Comparison of ENCODE assay signal across 26 cellular contexts in genomic region chr5:133865113-133865512, GRCh38.
DNase-seq lines count a peak whose midpoint lies in the region; ATAC-seq and TF ChIP-seq lines count a peak whose summit lies in the region.
"Had no signal": no experiment of that assay in that cellular context is flagged by ENCODE, and none has a peak within 500 bp of the region (broad histone marks: within the 10 kb centered on the region; RNA-seq: fewer than 3 reads in every experiment).

No MANE protein-coding gene starts in this region.

- no peaks in the 10 kb centered on the region for H4K20me1 ChIP-seq in SK-N-SH (ENCODE audit: insufficient read depth)
- H4K20me1 ChIP-seq in smooth muscle cell (ENCODE audit: low read depth) = no peaks in the 10 kb centered on the region

- H3F3A ChIP-seq in SK-N-SH (replicated peaks; ENCODE audit: insufficient read depth) (no peaks in the 10 kb centered on the region), smooth muscle cell (ENCODE audit: low read depth) (no peaks in the 10 kb centered on the region)

- H3K4me2 ChIP-seq in SK-N-SH (no peak overlapping the region), neuronal stem cell (ENCODE audit: insufficient read depth, low read length, poor library complexity, severe bottlenecking) (no peak overlapping the region), smooth muscle cell (no peak overlapping the region)
- H3K4me2 ChIP-seq: GM23338 had no signal

- POLR2A ChIA-PET in SK-N-SH (lab: Yijun Ruan, JAX) = interaction anchor here (0.9 to 1.1 kb wide), 2 partner anchors 42 to 151 kb away, joined by 3 to 5 read pairs; no protein-coding TSS in a partner anchor

- no peak overlapping the region for H2BK15ac ChIP-seq in neuronal stem cell (ENCODE audit: low read length)

- H3K9me2 ChIP-seq in SK-N-SH = no peaks in the 10 kb centered on the region

- peak overlapping the region; percentile 9 for H3K27ac Mint-ChIP-seq in stimulated activated naive B cell treated with anti-CD40 and anti-IgM and Interleukin-4, amounts not matched to agents 10 μg/mL and 1 μg/mL and 100 μg/mL, for 72 hours
- H3K27ac Mint-ChIP-seq in activated T-cell treated with anti-CD3 and anti-CD28 coated beads, Interleukin-2, amount 50 U/mL, for 72 hours = no peak overlapping the region
- H3K27ac Mint-ChIP-seq: CD8-positive, alpha-beta T cell; GM23338; H9; HFFc6 had no signal

- H3K9me3 Mint-ChIP-seq in stimulated activated naive B cell treated with anti-CD40 and anti-IgM and Interleukin-4, amounts not matched to agents 10 μg/mL and 1 μg/mL and 100 μg/mL, for 72 hours = no peaks in the 10 kb centered on the region
- no peaks in the 10 kb centered on the region for H3K9me3 Mint-ChIP-seq in activated T-cell treated with anti-CD3 and anti-CD28 coated beads, Interleukin-2, amount 50 U/mL, for 72 hours
- H3K9me3 Mint-ChIP-seq: CD8-positive, alpha-beta T cell; HFFc6 had no signal

- H3K36me3 ChIP-seq in SK-N-SH (replicated peaks in 1 of 2; ENCODE audit: control insufficient read depth in 1 of 2, insufficient read depth in 2 of 2, low read length in 1 of 2) (no peaks in the 10 kb centered on the region), RWPE2 (ENCODE audit: low read depth) (no peaks in the 10 kb centered on the region), neuronal stem cell (replicated peaks in 1 of 2; ENCODE audit: control insufficient read depth in 2 of 2, insufficient read depth in 2 of 2, low read length in 2 of 2) (no peaks in the 10 kb centered on the region), smooth muscle cell (ENCODE audit: low read depth) (no peaks in the 10 kb centered on the region)

- no peak for TF ChIP-seq EP300 in SK-N-SH (IDR thresholded peaks at IDR 0.05; ENCODE audit: borderline replicate concordance in 1 of 2, low read depth in 1 of 2, low read length in 1 of 2)

- H3K4me3 Mint-ChIP-seq in stimulated activated naive B cell treated with anti-CD40 and anti-IgM and Interleukin-4, amounts not matched to agents 10 μg/mL and 1 μg/mL and 100 μg/mL, for 72 hours = no peak overlapping the region
- H3K4me3 Mint-ChIP-seq in activated T-cell treated with anti-CD3 and anti-CD28 coated beads, Interleukin-2, amount 50 U/mL, for 72 hours = no peak overlapping the region
- H3K4me3 Mint-ChIP-seq: CD8-positive, alpha-beta T cell; GM23338; H9; HFFc6 had no signal

- H3K27ac ChIP-seq in SK-N-SH (ENCODE audit: low read depth in 2 of 2, low read length in 1 of 2) (no peak overlapping the region), RWPE2 (ENCODE audit: poor library complexity, severe bottlenecking) (no peak overlapping the region), neuronal stem cell (replicated peaks; ENCODE audit: low read length) (no peak overlapping the region), smooth muscle cell (ENCODE audit: low read depth) (no peak overlapping the region)
- H3K27ac ChIP-seq: C4-2B, SK-N-MC had no signal

- H3K4me3 ChIP-seq in SK-N-SH (ENCODE audit: low read depth in 2 of 2, low read length in 1 of 2) (no peak overlapping the region), RWPE2 (ENCODE audit: severe bottlenecking) (no peak overlapping the region), neuronal stem cell (ENCODE audit: low read length in 2 of 2) (no peak overlapping the region), smooth muscle cell (no peak overlapping the region)
- H3K4me3 ChIP-seq: GM23338, SK-N-MC had no signal

- ATAC-seq in SK-N-SH treated with all-trans-retinoic acid at 6 μM for 48 hours (no peak), RWPE2 (ENCODE audit: low read depth) (no peak)
- ATAC-seq in stimulated activated naive B cell treated with anti-CD40 and anti-IgM and Interleukin-4, amounts not matched to agents 10 μg/mL and 1 μg/mL and 100 μg/mL, for 72 hours (replicated peaks) = no peak
- ATAC-seq in activated T-cell treated with anti-CD3 and anti-CD28 coated beads, Interleukin-2, amount 50 U/mL, for 72 hours (replicated peaks in 1 of 2) = no peak
- ATAC-seq: CD8-positive, alpha-beta T cell; GM23338; HepG2 had no signal

- H4K8ac ChIP-seq in neuronal stem cell (ENCODE audit: low read depth, low read length) = no peak overlapping the region

- TF ChIP-seq CTCF in SK-N-SH (IDR thresholded peaks at IDR 0.05) = no peak
- TF ChIP-seq CTCF in RWPE2 (IDR thresholded peaks at IDR 0.05; ENCODE audit: poor library complexity, severe bottlenecking) = no peak
- TF ChIP-seq CTCF in smooth muscle cell (IDR thresholded peaks at IDR 0.05; ENCODE audit: borderline replicate concordance, insufficient read depth, poor library complexity, severe bottlenecking) = no peak

- H3K79me2 ChIP-seq in SK-N-SH (ENCODE audit: insufficient read depth) (no peaks in the 10 kb centered on the region), smooth muscle cell (ENCODE audit: low read depth) (no peaks in the 10 kb centered on the region)

- no peak overlapping the region for H4K91ac ChIP-seq in neuronal stem cell (ENCODE audit: low read depth, low read length, poor library complexity)

- peak; percentile 41 for DNase-seq in SK-N-SH
- DNase-seq in RWPE2 (ENCODE audit: low spot score) = peak; percentile 31
- no peak for DNase-seq in neuronal stem cell (ENCODE audit: low spot score)
- DNase-seq in stimulated activated naive B cell treated with anti-CD40 and anti-IgM and Interleukin-4, amounts not matched to agents 10 μg/mL and 1 μg/mL and 100 μg/mL, for 72 hours = no peak
- no peak for DNase-seq in hippocampal formation (lab: John Stamatoyannopoulos, UW)
- DNase-seq in activated T-cell treated with anti-CD3 and anti-CD28 coated beads, Interleukin-2, amount 50 U/mL, for 72 hours = no peak
- no peak for DNase-seq in smooth muscle cell (lab: John Stamatoyannopoulos, UW; ENCODE audit: unreplicated experiment)
- DNase-seq: Caco-2; CD8-positive, alpha-beta T cell; DND-41; H9; HFFc6; Karpas-422; NCI-H1092 treated with DMSO at 0.1 percent for 48 hours; NCI-H1436; NCI-H1930; NCI-H2107; NCI-H2227 treated with DMSO at 0.1 percent for 48 hours; NCI-H526 treated with DMSO at 0.1 percent for 48 hours; RPMI8226; SIG-M5 had no signal

- H3K27me3 Mint-ChIP-seq in stimulated activated naive B cell treated with anti-CD40 and anti-IgM and Interleukin-4, amounts not matched to agents 10 μg/mL and 1 μg/mL and 100 μg/mL, for 72 hours = no peaks in the 10 kb centered on the region
- H3K27me3 Mint-ChIP-seq in activated T-cell treated with anti-CD3 and anti-CD28 coated beads, Interleukin-2, amount 50 U/mL, for 72 hours (ENCODE audit: low read depth) = no peaks in the 10 kb centered on the region

- peaks cover 37 to 57% of the 10 kb centered on the region in 2 donors for H3K4me1 Mint-ChIP-seq in stimulated activated naive B cell treated with anti-CD40 and anti-IgM and Interleukin-4, amounts not matched to agents 10 μg/mL and 1 μg/mL and 100 μg/mL, for 72 hours
- H3K4me1 Mint-ChIP-seq in activated T-cell treated with anti-CD3 and anti-CD28 coated beads, Interleukin-2, amount 50 U/mL, for 72 hours (ENCODE audit: low read depth) = peaks cover 22% of the 10 kb centered on the region
- H3K4me1 Mint-ChIP-seq: GM23338 had no signal

- H3K23ac ChIP-seq in neuronal stem cell (ENCODE audit: low read depth, low read length, poor library complexity) = no peak overlapping the region

- H3K14ac ChIP-seq in neuronal stem cell (ENCODE audit: low read length) = peak overlapping the region; percentile 10

- H3K4me1 ChIP-seq in SK-N-SH (ENCODE audit: control insufficient read depth in 1 of 2, insufficient read depth in 2 of 2, low read depth in 1 of 2, low read length in 1 of 2) = peaks cover 3 to 22% of the 10 kb centered on the region in 2 experiments; a peak in 3 of 4 replicates
- H3K4me1 ChIP-seq in RWPE2 (ENCODE audit: insufficient read depth, poor library complexity, severe bottlenecking) = peaks cover 3% of the 10 kb centered on the region
- peaks cover 0 to 3% of the 10 kb centered on the region in 2 donors for H3K4me1 ChIP-seq in neuronal stem cell (ENCODE audit: control insufficient read depth in 2 of 2, insufficient read depth in 1 of 2, low read depth in 1 of 2, low read length in 2 of 2)
- H3K4me1 ChIP-seq in smooth muscle cell (ENCODE audit: low read depth) = no peaks in the 10 kb centered on the region
- H3K4me1 ChIP-seq: Caco-2 had no signal

- H2AFZ ChIP-seq in SK-N-SH (ENCODE audit: low read depth) (no peak overlapping the region), neuronal stem cell (ENCODE audit: low read length) (no peak overlapping the region), smooth muscle cell (ENCODE audit: low read depth) (no peak overlapping the region)
- H2AFZ ChIP-seq: GM23338 had no signal

- H3K18ac ChIP-seq in neuronal stem cell (ENCODE audit: low read length) = no peak overlapping the region

- no peak overlapping the region for H2AK5ac ChIP-seq in neuronal stem cell (ENCODE audit: low read depth, low read length)

- no peaks in the 10 kb centered on the region for H3K36me3 Mint-ChIP-seq in stimulated activated naive B cell treated with anti-CD40 and anti-IgM and Interleukin-4, amounts not matched to agents 10 μg/mL and 1 μg/mL and 100 μg/mL, for 72 hours
- H3K36me3 Mint-ChIP-seq in activated T-cell treated with anti-CD3 and anti-CD28 coated beads, Interleukin-2, amount 50 U/mL, for 72 hours (ENCODE audit: insufficient read depth in 2 of 2) = no peaks in the 10 kb centered on the region
- H3K36me3 Mint-ChIP-seq: CD8-positive, alpha-beta T cell had no signal

- H3K79me1 ChIP-seq in neuronal stem cell (ENCODE audit: low read depth, low read length) = no peaks in the 10 kb centered on the region

- no peak overlapping the region for H3K9ac ChIP-seq in SK-N-SH
- H3K9ac ChIP-seq in neuronal stem cell (ENCODE audit: low read depth, low read length, poor library complexity) = no peak overlapping the region
- H3K9ac ChIP-seq in smooth muscle cell (ENCODE audit: low read depth) = no peak overlapping the region

- H3K9me3 ChIP-seq in SK-N-SH (no peaks in the 10 kb centered on the region), RWPE2 (ENCODE audit: severe bottlenecking) (no peaks in the 10 kb centered on the region), neuronal stem cell (replicated peaks in 1 of 2; ENCODE audit: control insufficient read depth in 2 of 2, insufficient read depth in 1 of 2, low read depth in 1 of 2, low read length in 2 of 2) (no peaks in the 10 kb centered on the region), smooth muscle cell (replicated peaks; ENCODE audit: low read depth) (no peaks in the 10 kb centered on the region)
- H3K9me3 ChIP-seq: Caco-2 had no signal

- no peak overlapping the region for H2BK12ac ChIP-seq in neuronal stem cell (ENCODE audit: low read length)

- no peak overlapping the region for H2BK120ac ChIP-seq in neuronal stem cell (ENCODE audit: low read depth, low read length)

- TF ChIP-seq RAD21 in SK-N-SH (IDR thresholded peaks at IDR 0.05; ENCODE audit: low read length) = no peak

- WGBS in SK-N-SH (ENCODE audit: low lambda C conversion rate) = 24% methylated on average over 5 of the region's 5 CpGs
- no CpG with 5 or more reads among the region's 5 CpGs for WGBS in neuronal stem cell (ENCODE audit: extremely low coverage in 2 of 2, insufficient read length in 2 of 2, insufficient replicate concordance in 1 of 2), 2 donors
- 84% methylated on average over 5 of the region's 5 CpGs for WGBS in smooth muscle cell (ENCODE audit: low lambda C conversion rate)

- CTCF ChIA-PET in SK-N-SH (lab: Yijun Ruan, JAX) = interaction anchor here (0.6 to 9.7 kb wide), 5 partner anchors 16 to 441 kb away, joined by 3 to 137 read pairs (median 6); no protein-coding TSS in a partner anchor

- H3K4ac ChIP-seq in neuronal stem cell (ENCODE audit: low read length) = no peak overlapping the region

- H2BK5ac ChIP-seq in neuronal stem cell (ENCODE audit: low read length) = no peak overlapping the region

- H3K27me3 ChIP-seq in SK-N-SH (ENCODE audit: insufficient read depth) = peaks cover 10% of the 10 kb centered on the region; the same call in 1 of the 2 replicates
- peaks cover 3% of the 10 kb centered on the region for H3K27me3 ChIP-seq in RWPE2 (ENCODE audit: insufficient read depth, poor library complexity, severe bottlenecking)
- no peaks in the 10 kb centered on the region for H3K27me3 ChIP-seq in neuronal stem cell (ENCODE audit: control insufficient read depth in 3 of 3, insufficient read depth in 3 of 3, low read depth in 1 of 3, low read length in 3 of 3)
- peaks cover 8% of the 10 kb centered on the region for H3K27me3 ChIP-seq in smooth muscle cell (ENCODE audit: low read depth)

Comparison
In these comparisons a context has a peak if more than half of its experiments do, and no peak if none do; other contexts are left out.
1. DNase-seq: peak in SK-N-SH (single experiment) and RWPE2 (single experiment); none in neuronal stem cell (single experiment), stimulated activated naive B cell treated with anti-CD40 and anti-IgM and Interleukin-4, amounts not matched to agents 10 μg/mL and 1 μg/mL and 100 μg/mL, for 72 hours (single experiment), hippocampal formation (0 of 2), activated T-cell treated with anti-CD3 and anti-CD28 coated beads, Interleukin-2, amount 50 U/mL, for 72 hours (0 of 2) and smooth muscle cell (single experiment).